In genomic region chr19:49746206-49746958, GRCh38 we compare ENCODE assay signal across 1 cellular context.
TF ChIP-seq lines count a peak whose summit lies in the region.

No MANE protein-coding gene starts in this region.

TF ChIP-seq in IMR-90, 13 proteins besides CTCF, POLR2A, EP300 and RAD21 (continued from another document):
- no peak for TF ChIP-seq USF2 (IDR thresholded peaks at IDR 0.05; ENCODE audit: low read depth, low read length)
- TF ChIP-seq BHLHE40 (IDR thresholded peaks at IDR 0.05; ENCODE audit: low read depth, low read length) = no peak
- no peak for TF ChIP-seq MAZ (IDR thresholded peaks at IDR 0.05; ENCODE audit: borderline replicate concordance, low read depth, low read length)
- TF ChIP-seq FOS (IDR thresholded peaks at IDR 0.05; ENCODE audit: low read depth, low read length) = no peak
- TF ChIP-seq RCOR1 (IDR thresholded peaks at IDR 0.05; ENCODE audit: insufficient replicate concordance, low read length) = no peak
- no peak for TF ChIP-seq MXI1 (IDR thresholded peaks at IDR 0.05; ENCODE audit: borderline replicate concordance, low read depth, low read length)
